ENCODE assay signal across 8 cellular contexts in the genomic region with DNA sequence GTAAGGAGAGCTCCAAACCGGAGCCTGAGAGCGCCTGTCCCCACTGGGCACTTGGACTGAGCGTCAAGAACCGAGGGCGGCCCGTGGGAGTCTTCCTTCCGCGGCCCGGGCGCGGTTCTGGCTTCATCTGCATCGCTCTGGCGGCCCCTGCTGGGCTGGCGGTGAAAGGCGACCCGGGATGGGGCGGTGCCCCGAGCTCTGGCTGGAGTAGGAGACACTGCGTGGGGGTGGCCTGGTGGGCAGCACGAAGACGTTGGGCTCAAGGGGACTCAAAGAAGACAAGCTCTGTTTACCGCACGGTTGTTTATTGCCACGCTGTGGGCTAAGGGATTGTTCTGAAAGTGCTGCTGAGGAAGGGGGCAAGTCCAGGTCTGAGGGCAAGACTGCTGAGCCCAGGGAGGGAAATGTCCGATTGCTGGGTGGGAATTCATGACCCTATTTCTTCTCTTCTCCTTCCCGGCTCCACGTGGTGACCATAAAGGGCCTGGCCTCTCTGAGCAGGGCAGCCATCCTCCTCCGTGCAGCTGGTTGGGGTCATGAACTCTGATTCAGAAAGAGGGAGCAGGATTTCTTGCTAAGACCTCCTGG. TPM values are rescaled to one million over a fixed set of nuclear protein-coding genes. Genes with fewer than 3 reads are reported as not detected.
A peak's percentile ranks its signal among the peaks of the same experiment; 100 is the strongest.
DNase-seq lines count a peak whose midpoint lies in the region; ATAC-seq and TF ChIP-seq lines count a peak whose summit lies in the region.

No MANE protein-coding gene starts in this region.

- H3K4me3 Mint-ChIP-seq in activated naive CD8-positive, alpha-beta T cell treated with anti-CD3 and anti-CD28 coated beads, Interleukin-2, amount 10 ng/mL, durations not matched to agents 7 days and 5 days = peak overlapping the region; percentile 48
- H3K4me3 Mint-ChIP-seq in progenitor cell of endocrine pancreas (ENCODE audit: low read depth) = no peak overlapping the region

- ATAC-seq in GM18861 (IDR thresholded peaks at IDR 0.05; ENCODE audit: unreplicated experiment) (peak; percentile 68), upper lobe of right lung (peak; percentile 98)
- peak; percentile 98 for ATAC-seq in activated naive CD8-positive, alpha-beta T cell treated with anti-CD3 and anti-CD28 coated beads, Interleukin-2, amount 10 ng/mL, durations not matched to agents 7 days and 5 days (ENCODE audit: low read depth)

- H3K27ac ChIP-seq in cardiac muscle cell = no peak overlapping the region
- H3K27ac ChIP-seq in upper lobe of right lung = peak overlapping the region; percentile 60

- no peaks in the 10 kb centered on the region for H3K9me3 Mint-ChIP-seq in activated naive CD8-positive, alpha-beta T cell treated with anti-CD3 and anti-CD28 coated beads, Interleukin-2, amount 10 ng/mL, durations not matched to agents 7 days and 5 days
- peaks cover 3% of the 10 kb centered on the region for H3K9me3 Mint-ChIP-seq in progenitor cell of endocrine pancreas (ENCODE audit: low read depth)

- H3K27me3 Mint-ChIP-seq in activated naive CD8-positive, alpha-beta T cell treated with anti-CD3 and anti-CD28 coated beads, Interleukin-2, amount 10 ng/mL, durations not matched to agents 7 days and 5 days = peaks cover 23% of the 10 kb centered on the region
- H3K27me3 Mint-ChIP-seq in progenitor cell of endocrine pancreas = peaks cover 20% of the 10 kb centered on the region

- H3K4me1 Mint-ChIP-seq in activated naive CD8-positive, alpha-beta T cell treated with anti-CD3 and anti-CD28 coated beads, Interleukin-2, amount 10 ng/mL, durations not matched to agents 7 days and 5 days = peaks cover 9% of the 10 kb centered on the region
- peaks cover 3% of the 10 kb centered on the region for H3K4me1 Mint-ChIP-seq in progenitor cell of endocrine pancreas (ENCODE audit: low read depth)

- in situ Hi-C loops in ACHN (cut with HindIII; ENCODE audit: low pct_ligation_motif_present, low pct_unique_long_range_greater_than_20kb, low sequenced_read_pairs) = no loop called here

- H3K27me3 ChIP-seq in cardiac muscle cell (no peaks in the 10 kb centered on the region), upper lobe of right lung (no peaks in the 10 kb centered on the region)

- peak; percentile 96 for TF ChIP-seq CTCF in cardiac muscle cell (IDR thresholded peaks at IDR 0.05; ENCODE audit: low read depth, low read length)
- TF ChIP-seq CTCF in progenitor cell of endocrine pancreas (IDR thresholded peaks at IDR 0.05; ENCODE audit: unreplicated experiment) = peak; percentile 91
- TF ChIP-seq CTCF in upper lobe of right lung (IDR thresholded peaks at IDR 0.05) = peak; percentile 94

- no peaks in the 10 kb centered on the region for H3K9me3 ChIP-seq in cardiac muscle cell (ENCODE audit: low read depth)
- no peaks in the 10 kb centered on the region for H3K9me3 ChIP-seq in upper lobe of right lung

- POLR2A ChIA-PET in activated naive CD8-positive, alpha-beta T cell treated with anti-CD3 and anti-CD28 coated beads, Interleukin-2, amount 10 ng/mL, durations not matched to agents 7 days and 5 days (lab: Charles Lee) = interaction anchor here (0.6 to 1.8 kb wide), 7 partner anchors 9 to 118 kb away, joined by 3 to 7 read pairs (median 3); no protein-coding TSS in a partner anchor

- DNase-seq in ACHN (peak; percentile 68), HT1080 (ENCODE audit: low read depth) (peak; percentile 76), T follicular helper cell (ENCODE audit: low read depth) (peak; percentile 69), cardiac muscle cell (ENCODE audit: low read depth in 1 of 2, low spot score in 1 of 2) (peak; percentile 81 to 84), progenitor cell of endocrine pancreas (ENCODE audit: low spot score, unreplicated experiment) (peak; percentile 70), upper lobe of right lung (peak; percentile 93)
- DNase-seq in activated naive CD8-positive, alpha-beta T cell treated with anti-CD3 and anti-CD28 coated beads, Interleukin-2, amount 10 ng/mL, durations not matched to agents 7 days and 5 days = peak; percentile 93

- H3K4me1 ChIP-seq in cardiac muscle cell (ENCODE audit: low read depth) (peaks cover 7% of the 10 kb centered on the region), upper lobe of right lung (peaks cover 10% of the 10 kb centered on the region)

- H3K27ac Mint-ChIP-seq in activated naive CD8-positive, alpha-beta T cell treated with anti-CD3 and anti-CD28 coated beads, Interleukin-2, amount 10 ng/mL, durations not matched to agents 7 days and 5 days = no peak overlapping the region
- H3K27ac Mint-ChIP-seq in progenitor cell of endocrine pancreas = peak overlapping the region; percentile 64

- H3K36me3 ChIP-seq in cardiac muscle cell (no peaks in the 10 kb centered on the region), upper lobe of right lung (no peaks in the 10 kb centered on the region)

- H3K4me3 ChIP-seq in cardiac muscle cell = no peak overlapping the region
- H3K4me3 ChIP-seq in upper lobe of right lung = peak overlapping the region; percentile 13

- H3K36me3 Mint-ChIP-seq in activated naive CD8-positive, alpha-beta T cell treated with anti-CD3 and anti-CD28 coated beads, Interleukin-2, amount 10 ng/mL, durations not matched to agents 7 days and 5 days = no peaks in the 10 kb centered on the region
- H3K36me3 Mint-ChIP-seq in progenitor cell of endocrine pancreas (ENCODE audit: insufficient read depth) = no peaks in the 10 kb centered on the region

- intact Hi-C loops in upper lobe of right lung (cut with DNase I) = no loop called here

RNA-seq across cellular contexts. Expression of a gene that starts 29.8 kb away (rescaled TPM):
- total RNA-seq in HT1080 (2014; rRNA removed; shearing (Covaris generic)) = 504 and 552 TPM in 2 replicates
- 1,046 and 1,097 TPM in 2 replicates for polyA plus RNA-seq in HT1080 (2015; cell fraction: cytosol; rRNA removed)
- 1,577 and 1,656 TPM in 2 replicates for polyA plus RNA-seq in HT1080 (2015; cell fraction: nucleus; rRNA removed)
- under 1 TPM; 0.61 to 0.62 TPM for total RNA-seq in activated naive CD8-positive, alpha-beta T cell treated with anti-CD3 and anti-CD28 coated beads, Interleukin-2, amount 10 ng/mL, durations not matched to agents 7 days and 5 days
- total RNA-seq in cardiac muscle cell (3.8 and 5.4 TPM in 2 replicates), progenitor cell of endocrine pancreas (0.38 and 0.93 TPM in 2 replicates), upper lobe of right lung (16.8 TPM)
- 4.0 and 4.1 TPM in 2 replicates for polyA plus RNA-seq in cardiac muscle cell

RNA-seq across cellular contexts. Expression of a gene that starts 57.2 kb away (rescaled TPM):
- total RNA-seq in HT1080 (2014; rRNA removed; shearing (Covaris generic)) = 125 and 138 TPM in 2 replicates
- 58.6 and 83.0 TPM in 2 replicates for polyA plus RNA-seq in HT1080 (2015; cell fraction: cytosol; rRNA removed)
- polyA plus RNA-seq in HT1080 (2015; cell fraction: nucleus; rRNA removed) = 589 and 629 TPM in 2 replicates
- 10 to 100 TPM; 15.6 to 18.5 TPM for total RNA-seq in activated naive CD8-positive, alpha-beta T cell treated with anti-CD3 and anti-CD28 coated beads, Interleukin-2, amount 10 ng/mL, durations not matched to agents 7 days and 5 days
- 130 and 167 TPM in 2 replicates for total RNA-seq in cardiac muscle cell
- 118 and 162 TPM in 2 replicates for polyA plus RNA-seq in cardiac muscle cell
- 107 and 116 TPM in 2 replicates for total RNA-seq in progenitor cell of endocrine pancreas
- total RNA-seq in upper lobe of right lung = 148 TPM

Comparison
In these comparisons a context has a peak if more than half of its experiments do, and no peak if none do; other contexts are left out.
1. RNA of a gene that starts 29.8 kb away (total RNA-seq): 504 to 552 TPM in HT1080; 16.8 TPM in upper lobe of right lung (single experiment), 3.8 to 5.4 TPM in cardiac muscle cell, 0.61 to 0.62 TPM in activated naive CD8-positive, alpha-beta T cell treated with anti-CD3 and anti-CD28 coated beads, Interleukin-2, amount 10 ng/mL, durations not matched to agents 7 days and 5 days and 0.38 to 0.93 TPM in progenitor cell of endocrine pancreas; every median in the first group is over 10 times any median in the second.
2. Peak in every context shown above with its lines, with median percentiles within 50 percentile points of each other: DNase-seq, ATAC-seq and CTCF ChIP-seq.